8 cellular contexts compared by ENCODE assay signal in the genomic region with DNA sequence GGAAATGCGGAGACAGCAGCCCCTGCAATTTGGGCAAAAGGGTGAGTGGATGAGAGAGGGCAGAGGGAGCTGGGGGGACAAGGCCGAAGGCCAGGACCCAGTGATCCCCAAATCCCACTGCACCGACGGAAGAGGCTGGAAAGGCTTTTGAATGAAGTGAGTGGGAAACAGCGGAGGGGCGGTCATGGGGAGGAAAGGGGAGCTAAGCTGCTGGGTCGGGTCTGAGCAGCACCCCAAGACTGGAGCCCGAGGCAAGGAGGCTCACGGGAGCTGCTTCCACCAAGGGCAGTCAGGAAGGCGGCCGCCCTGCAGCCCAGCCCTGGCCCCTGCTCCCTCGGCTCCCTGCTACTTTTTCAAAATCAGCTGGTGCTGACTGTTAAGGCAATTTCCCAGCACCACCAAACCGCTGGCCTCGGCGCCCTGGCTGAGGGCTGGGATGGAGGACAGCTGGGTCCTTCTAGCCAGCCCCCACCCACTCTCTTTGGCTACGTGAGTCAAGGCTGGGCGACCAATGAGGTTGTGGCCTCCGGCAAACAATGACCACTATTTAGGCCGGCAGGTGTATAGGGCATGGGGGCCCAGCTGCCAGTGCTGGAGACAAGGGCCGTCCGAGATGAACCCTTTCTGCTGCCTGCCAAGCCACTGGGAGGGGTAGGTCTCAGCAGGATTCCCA. TPM values are rescaled to one million over a fixed set of nuclear protein-coding genes. Genes with fewer than 3 reads are reported as not detected.
DNase-seq lines count a peak whose midpoint lies in the region; ATAC-seq and TF ChIP-seq lines count a peak whose summit lies in the region.

No MANE protein-coding gene starts in this region.

- no TSS peak for BruUV-seq in A673 (replicated peaks; lab: Mats Ljungman, UMichigan)

- TF ChIP-seq CTCF in A673 (conservative IDR thresholded peaks at IDR 0.05; ENCODE audit: low read depth, low read length), result no peak
- no peak for TF ChIP-seq CTCF in dorsolateral prefrontal cortex (IDR thresholded peaks at IDR 0.05 in 54 of 56, conservative IDR thresholded peaks at IDR 0.05 in 2 of 56; ENCODE audit: low read depth in 1 of 56, partially characterized antibody in 56 of 56)

- H3K4me1 ChIP-seq in A673 (ENCODE audit: insufficient read depth, low read length, poor library complexity, severe bottlenecking) (peaks cover 26% of the 10 kb centered on the region), muscle layer of colon (ENCODE audit: insufficient read depth, low read length) (peaks cover 6% of the 10 kb centered on the region)

- ATAC-seq in GM21360 (IDR thresholded peaks at IDR 0.05; ENCODE audit: unreplicated experiment) (no peak), HG03196 (IDR thresholded peaks at IDR 0.05; ENCODE audit: unreplicated experiment) (no peak), HG03520 (IDR thresholded peaks at IDR 0.05; ENCODE audit: unreplicated experiment) (no peak)

- CTCF ChIA-PET in A673 (lab: Charles Lee), result no interaction called here

- intact Hi-C loops in A673 (cut with micrococcal nuclease; ENCODE audit: unreplicated experiment), result loop anchor here (5.0 kb wide), 1 partner anchor 40 kb away; the partner anchor contains the start of gene WDR81
- intact Hi-C loops in dorsolateral prefrontal cortex (cut with DNase I), result no loop called here

- DNase-seq in A673 (ENCODE audit: low spot score), result no peak
- DNase-seq in NCI-H69 (lab: John Stamatoyannopoulos, UW), result peak; percentile 56
- DNase-seq in dorsolateral prefrontal cortex, result peak in 1 of 10 donors; percentile 47
- DNase-seq in activated gamma-delta T cell (lab: John Stamatoyannopoulos, UW), result no peak

- H3K9me3 ChIP-seq in A673 (ENCODE audit: low read depth, low read length, poor library complexity, severe bottlenecking) (no peaks in the 10 kb centered on the region), muscle layer of colon (ENCODE audit: low read length) (no peaks in the 10 kb centered on the region)

- POLR2A ChIA-PET in A673 (lab: Charles Lee; ENCODE audit: low non-redundant PET), result interaction anchor here (0.5 to 0.6 kb wide), 2 partner anchors 19 to 46 kb away, joined by 4 to 7 read pairs; no protein-coding TSS in a partner anchor

- H3K36me3 ChIP-seq in A673 (ENCODE audit: insufficient read depth, low read length, poor library complexity, severe bottlenecking), result no peaks in the 10 kb centered on the region
- H3K36me3 ChIP-seq in muscle layer of colon (ENCODE audit: insufficient read depth, low read length), result no peaks in the 10 kb centered on the region

- H3K4me3 ChIP-seq in A673 (ENCODE audit: low read depth, low read length, poor library complexity, severe bottlenecking), result peak overlapping the region; percentile 52
- H3K4me3 ChIP-seq in dorsolateral prefrontal cortex, result peak overlapping the region in 58 of 59 donors; percentile 2 to 64 (median 47)
- H3K4me3 ChIP-seq in muscle layer of colon (ENCODE audit: low read depth in 1 of 2, low read length in 2 of 2), result peak overlapping the region; percentile 32 to 41

- no peak overlapping the region for H3K9ac ChIP-seq in muscle layer of colon (ENCODE audit: low read length)

- H3K27me3 ChIP-seq in A673 (replicated peaks; ENCODE audit: insufficient read depth, low read depth, low read length, poor library complexity) (no peaks in the 10 kb centered on the region), dorsolateral prefrontal cortex (no peaks in the 10 kb centered on the region), muscle layer of colon (ENCODE audit: control insufficient read depth in 1 of 2, insufficient read depth in 2 of 2, low read length in 2 of 2) (peaks cover 0 to 3% of the 10 kb centered on the region in 2 donors)

- peak overlapping the region; percentile 81 for H3K27ac ChIP-seq in A673 (ENCODE audit: low read depth, low read length, poor library complexity, severe bottlenecking)
- H3K27ac ChIP-seq in dorsolateral prefrontal cortex, result peak overlapping the region in 53 of 59 donors; percentile 6 to 79 (median 57)
- peak overlapping the region; percentile 72 for H3K27ac ChIP-seq in muscle layer of colon (ENCODE audit: low read depth, low read length)

RNA-seq across cellular contexts. Expression of gene SERPINF1, which starts 0.5 kb away (rescaled TPM):
- total RNA-seq in A673 (2021), result 47.8 and 91.0 TPM in 2 replicates
- 100 to 1,000 TPM in 32 of 120 experiments, 10 to 100 TPM in 88; 32.7 to 130 (median 83.9) TPM for total RNA-seq in dorsolateral prefrontal cortex

RNA-seq across cellular contexts. Expression of gene SERPINF2, which starts 19.7 kb away (rescaled TPM):
- total RNA-seq in A673 (2021) (0.28 and 0.37 TPM in 2 replicates), dorsolateral prefrontal cortex (1 to 10 TPM in 115 of 120 experiments, under 1 TPM in 5; 0.48 to 7.8 (median 2.1) TPM)

RNA-seq across cellular contexts. Expression of gene WDR81, which starts 37.9 kb away (rescaled TPM):
- total RNA-seq in A673 (2021) (18.6 and 19.4 TPM in 2 replicates), dorsolateral prefrontal cortex (10 to 100 TPM; 12.9 to 29.4 (median 19.8) TPM)

RNA-seq across cellular contexts. Expression of gene TLCD2, which starts 52.2 kb away (rescaled TPM):
- total RNA-seq in A673 (2021) (2.1 and 4.2 TPM in 2 replicates), dorsolateral prefrontal cortex (1 to 10 TPM in 88 of 120 experiments, under 1 TPM in 32; 0.41 to 3.5 (median 1.3) TPM)
